1 cellular context compared by ENCODE assay signal in the genomic region with DNA sequence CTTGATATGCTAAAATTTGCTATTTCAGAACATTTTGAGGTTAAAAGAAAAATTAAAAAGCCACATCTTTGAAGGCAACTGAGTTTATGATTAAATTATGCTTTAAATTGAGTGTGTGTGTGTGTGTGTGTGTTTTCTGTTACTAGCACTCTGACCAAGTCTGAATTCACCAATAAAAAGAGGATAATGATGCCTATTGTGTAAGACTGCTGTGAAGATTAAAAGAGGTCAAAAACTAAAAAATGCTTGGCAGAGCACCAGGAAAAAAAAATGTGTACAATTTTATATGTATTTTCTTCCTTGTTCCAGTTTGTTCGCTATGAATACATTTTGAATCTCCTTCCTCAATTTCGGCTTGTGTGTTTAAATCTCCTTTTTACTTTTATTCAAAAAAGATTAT.
TF ChIP-seq lines count a peak whose summit lies in the region.

No MANE protein-coding gene starts in this region.

TF ChIP-seq in GM23338, 12 proteins besides CTCF, POLR2A, EP300 and RAD21 (continued from another document):
- TF ChIP-seq ZNF462 (CRISPR knock-in tag; IDR thresholded peaks at IDR 0.05) (no peak), NANOG (IDR thresholded peaks at IDR 0.05; ENCODE audit: borderline replicate concordance) (no peak)
